ENCODE assay signal across 22 cellular contexts in genomic region chr9:4540425-4540824, GRCh38.
"Had no signal": no experiment of that assay in that cellular context is flagged by ENCODE, and none has a peak within 500 bp of the region (broad histone marks: within the 10 kb centered on the region; RNA-seq: fewer than 3 reads in every experiment).

No MANE protein-coding gene starts in this region.

- H3K36me3 ChIP-seq: MG63 had no signal

- DNase-seq: IMR-90, Karpas-422, KG1, MG63, NCI-H1092, NCI-H1105 treated with DMSO at 0.1 percent for 48 hours, NCI-H1417 treated with DMSO at 0.1 percent for 48 hours, NCI-H146, NCI-H1694 treated with DMSO at 0.1 percent for 48 hours, NCI-H1930, NCI-H2081, NCI-H2107, NCI-H226, NCI-H446, NCI-H510A, NCI-H524 treated with DMSO at 0.1 percent for 48 hours, NCI-H69, NCI-H774, SHP77, SK-N-SH, SW 1271 had no signal

- H3K4me3 ChIP-seq: MG63 had no signal

- H3K9me3 ChIP-seq: MG63, SK-N-SH had no signal

- H3K9ac ChIP-seq: SK-N-SH had no signal

- H3K27me3 ChIP-seq: MG63 had no signal

- H3K27ac ChIP-seq: RWPE1 had no signal
